ENCODE assay signal across 12 cellular contexts in genomic region chr6:158771399-158772158, GRCh38. TPM values are rescaled to one million over a fixed set of nuclear protein-coding genes. Genes with fewer than 3 reads are reported as not detected.
DNase-seq lines count a peak whose midpoint lies in the region; ATAC-seq, FAIRE-seq and TF ChIP-seq lines count a peak whose summit lies in the region.
"Had no signal": no experiment of that assay in that cellular context is flagged by ENCODE, and none has a peak within 500 bp of the region (broad histone marks: within the 10 kb centered on the region; RNA-seq: fewer than 3 reads in every experiment).

No MANE protein-coding gene starts in this region.

- no peaks in the 10 kb centered on the region for H3K79me2 ChIP-seq in neural progenitor cell (ENCODE audit: low read depth)

- H3K27me3 ChIP-seq in Caco-2 (replicated peaks; ENCODE audit: control insufficient read depth, insufficient read depth, low read length) (no peaks in the 10 kb centered on the region; the same call in 1 of the 2 replicates), neural progenitor cell (no peaks in the 10 kb centered on the region)
- H3K27me3 ChIP-seq: MG63 had no signal

- peaks cover 4% of the 10 kb centered on the region for H4K20me1 ChIP-seq in neural progenitor cell (ENCODE audit: low read depth)

- peak; percentile 42 for FAIRE-seq in HTR-8/SVneo (lab: Jason Lieb, UNC)

- no peaks in the 10 kb centered on the region for H3K27me3 Mint-ChIP-seq in Caco-2 (ENCODE audit: insufficient read depth, unreplicated experiment)
- H3K27me3 Mint-ChIP-seq in effector memory CD8-positive, alpha-beta T cell, result no peaks in the 10 kb centered on the region
- H3K27me3 Mint-ChIP-seq in neural progenitor cell (ENCODE audit: insufficient read depth, low read depth), result peaks cover 2% of the 10 kb centered on the region
- H3K27me3 Mint-ChIP-seq: dendritic cell treated with granulocyte-macrophage colony-stimulating factor and Interleukin-4, amounts not matched to agents 40 ng/mL and 50 ng/mL, for 4 days had no signal

- H3K27ac Mint-ChIP-seq in Caco-2 (ENCODE audit: unreplicated experiment) (peak overlapping the region; percentile 46), neural progenitor cell (peak overlapping the region; percentile 85)
- peak overlapping the region; percentile 92 to 96 for H3K27ac Mint-ChIP-seq in effector memory CD8-positive, alpha-beta T cell

- intact Hi-C loops in Caco-2 (cut with micrococcal nuclease; ENCODE audit: unreplicated experiment), result no loop called here

- no peak for DNase-seq in Caco-2
- no peak for DNase-seq in HTR-8/SVneo (ENCODE audit: insufficient read length, low spot score)
- no peak for DNase-seq in effector memory CD8-positive, alpha-beta T cell
- DNase-seq in neural progenitor cell (ENCODE audit: low spot score), result no peak
- DNase-seq in A172 (ENCODE audit: low spot score), result no peak
- no peak for DNase-seq in T1000 (lab: John Stamatoyannopoulos, UW)
- DNase-seq: DMS53; MG63; stimulated activated CD4-positive, alpha-beta T cell treated with anti-CD3 and anti-CD28 coated beads, Interleukin-2, amount 100 ng/mL, for 48 hours had no signal

- H3K9me3 ChIP-seq in Caco-2 (no peaks in the 10 kb centered on the region), neural progenitor cell (ENCODE audit: low read depth) (no peaks in the 10 kb centered on the region)
- H3K9me3 ChIP-seq: MG63 had no signal

- ATAC-seq in effector memory CD8-positive, alpha-beta T cell (replicated peaks), result peak; percentile 11
- no peak for ATAC-seq in GM21717 (IDR thresholded peaks at IDR 0.05; ENCODE audit: unreplicated experiment)
- ATAC-seq: left colon had no signal

- TF ChIP-seq CTCF in Caco-2 (IDR thresholded peaks at IDR 0.05; ENCODE audit: insufficient read depth in 1 of 2, low read depth in 1 of 2, low read length in 1 of 2, severe bottlenecking in 1 of 2, unreplicated experiment in 1 of 2) (no peak), neural progenitor cell (IDR thresholded peaks at IDR 0.05) (no peak)

- H3K4me1 ChIP-seq in Caco-2 (no peaks in the 10 kb centered on the region), neural progenitor cell (no peaks in the 10 kb centered on the region)

- H3K9ac ChIP-seq in neural progenitor cell, result no peak overlapping the region

- H3K4me1 Mint-ChIP-seq in Caco-2 (ENCODE audit: low read depth, unreplicated experiment), result peaks cover 7% of the 10 kb centered on the region
- H3K4me1 Mint-ChIP-seq in effector memory CD8-positive, alpha-beta T cell (ENCODE audit: low read depth in 2 of 2), result peaks cover 35 to 50% of the 10 kb centered on the region in 2 donors
- H3K4me1 Mint-ChIP-seq in neural progenitor cell, result peaks cover 37% of the 10 kb centered on the region

- H3K4me2 ChIP-seq in neural progenitor cell, result no peak overlapping the region

- no peak overlapping the region for H2AFZ ChIP-seq in neural progenitor cell (replicated peaks)

- H3K27ac ChIP-seq in neural progenitor cell, result no peak overlapping the region

- peak overlapping the region; percentile 13 for H3K4me3 Mint-ChIP-seq in Caco-2 (ENCODE audit: unreplicated experiment)
- peak overlapping the region; percentile 26 to 62 for H3K4me3 Mint-ChIP-seq in effector memory CD8-positive, alpha-beta T cell
- H3K4me3 Mint-ChIP-seq in neural progenitor cell, result no peak overlapping the region
- H3K4me3 Mint-ChIP-seq: dendritic cell treated with granulocyte-macrophage colony-stimulating factor and Interleukin-4, amounts not matched to agents 40 ng/mL and 50 ng/mL, for 4 days had no signal

- no peaks in the 10 kb centered on the region for H3K9me3 Mint-ChIP-seq in Caco-2 (ENCODE audit: unreplicated experiment)
- no peaks in the 10 kb centered on the region for H3K9me3 Mint-ChIP-seq in effector memory CD8-positive, alpha-beta T cell
- no peaks in the 10 kb centered on the region for H3K9me3 Mint-ChIP-seq in neural progenitor cell
- H3K9me3 Mint-ChIP-seq: dendritic cell treated with granulocyte-macrophage colony-stimulating factor and Interleukin-4, amounts not matched to agents 40 ng/mL and 50 ng/mL, for 4 days had no signal

- CTCF ChIA-PET in Caco-2 (lab: Charles Lee), result no interaction called here

- POLR2A ChIA-PET in Caco-2 (lab: Charles Lee), result no interaction called here

- H3K36me3 Mint-ChIP-seq in Caco-2 (ENCODE audit: insufficient read depth, unreplicated experiment), result peaks cover 100% of the 10 kb centered on the region
- H3K36me3 Mint-ChIP-seq in effector memory CD8-positive, alpha-beta T cell (ENCODE audit: insufficient read depth), result peaks cover 100% of the 10 kb centered on the region
- H3K36me3 Mint-ChIP-seq in neural progenitor cell, result peaks cover 69% of the 10 kb centered on the region

- H3K36me3 ChIP-seq in Caco-2 (ENCODE audit: control insufficient read depth, insufficient read depth, low read length) (peaks cover 24% of the 10 kb centered on the region), neural progenitor cell (no peaks in the 10 kb centered on the region)

- H3K4me3 ChIP-seq in Caco-2 (ENCODE audit: low read depth, low read length), result no peak overlapping the region
- H3K4me3 ChIP-seq in neural progenitor cell, result no peak overlapping the region
- H3K4me3 ChIP-seq: MG63 had no signal

- no TSS peak for BruUV-seq in Caco-2 (replicated peaks; lab: Mats Ljungman, UMichigan)

- H3F3A ChIP-seq in neural progenitor cell (ENCODE audit: low read depth), result no peaks in the 10 kb centered on the region

RNA-seq across cellular contexts. Expression of gene EZR, which starts 47.6 kb away (rescaled TPM):
- total RNA-seq in Caco-2 (2022) (282 and 290 TPM in 2 replicates), neural progenitor cell (ENCODE audit: low replicate concordance) (52.0 and 61.4 TPM in 2 replicates)
- total RNA-seq in A172 (2014; rRNA removed; shearing (Covaris generic)), result 446 and 456 TPM in 2 replicates
